Comparison of ENCODE assay signal across 14 cellular contexts in the genomic region with DNA sequence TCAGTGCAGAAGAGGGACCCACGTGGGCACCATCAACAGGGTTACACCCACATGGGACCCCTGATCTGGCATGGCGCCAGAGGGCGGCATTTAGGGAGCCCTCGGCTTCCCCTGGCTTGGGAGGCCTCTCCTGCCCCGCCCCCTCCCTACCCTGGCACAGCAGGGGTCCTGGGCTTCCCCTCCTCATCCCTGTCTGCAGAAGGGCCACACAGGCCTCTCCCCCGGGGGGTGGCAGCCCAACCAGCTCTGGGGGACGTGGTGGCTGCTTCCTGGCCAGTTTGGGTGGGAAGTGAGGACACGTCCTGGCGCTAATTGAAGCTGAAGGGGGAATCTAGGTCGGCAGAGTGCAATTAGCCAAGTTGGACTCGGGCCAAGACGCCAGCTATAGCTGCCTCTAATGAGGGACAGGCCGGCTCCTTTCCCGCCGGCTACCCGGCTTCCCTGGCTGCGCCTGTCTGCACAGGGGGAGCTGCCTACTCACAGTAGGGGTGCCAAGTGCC.
DNase-seq lines count a peak whose midpoint lies in the region; ATAC-seq and TF ChIP-seq lines count a peak whose summit lies in the region.
"Had no signal": no experiment of that assay in that cellular context is flagged by ENCODE, and none has a peak within 500 bp of the region (broad histone marks: within the 10 kb centered on the region; RNA-seq: fewer than 3 reads in every experiment).

No MANE protein-coding gene starts in this region.

- H3K27ac ChIP-seq in esophagus muscularis mucosa (replicated peaks in 1 of 4) (peak overlapping the region; percentile 64 to 77 (median 72)), gastrocnemius medialis (peak overlapping the region; percentile 46 to 65 (median 54))
- H3K27ac ChIP-seq in CD4-positive, alpha-beta memory T cell (ENCODE audit: low read depth, low read length): no peak overlapping the region
- H3K27ac ChIP-seq: cardiac muscle cell, PC-9 had no signal

- H3K36me3 ChIP-seq in esophagus muscularis mucosa: peaks cover 19 to 64% (median 45%) of the 10 kb centered on the region in 4 donors
- peaks cover 0 to 33% of the 10 kb centered on the region in 2 donors for H3K36me3 ChIP-seq in gastrocnemius medialis
- H3K36me3 ChIP-seq in CD4-positive, alpha-beta memory T cell (ENCODE audit: insufficient read depth, low read length): no peaks in the 10 kb centered on the region

- peak; percentile 66 for DNase-seq in G401 (ENCODE audit: low spot score)
- DNase-seq in NCI-H345 (lab: John Stamatoyannopoulos, UW): peak; percentile 67
- no peak for DNase-seq in esophagus muscularis mucosa (ENCODE audit: extremely low spot score)
- DNase-seq in gastrocnemius medialis: no peak
- DNase-seq in CD4-positive, alpha-beta memory T cell: no peak
- no peak for DNase-seq in UCSD-AML1 (lab: John Stamatoyannopoulos, UW; ENCODE audit: unreplicated experiment)
- no peak for DNase-seq in stimulated activated CD4-positive, alpha-beta T cell treated with anti-CD3 and anti-CD28 coated beads, Interleukin-4, amount 100 ng/mL, for 1 hour
- DNase-seq: CD8-positive, alpha-beta memory T cell; left lung; PC-9 had no signal

- TF ChIP-seq CTCF in esophagus muscularis mucosa (IDR thresholded peaks at IDR 0.05) (no peak), gastrocnemius medialis (IDR thresholded peaks at IDR 0.05 in 4 of 5, conservative IDR thresholded peaks at IDR 0.05 in 1 of 5) (no peak)

- H3K27me3 Mint-ChIP-seq in CD4-positive, alpha-beta memory T cell: no peaks in the 10 kb centered on the region
- H3K27me3 Mint-ChIP-seq: CD8-positive, alpha-beta memory T cell; IgD-negative memory B cell had no signal

- intact Hi-C loops in esophagus muscularis mucosa (cut with DNase I): no loop called here
- intact Hi-C loops in gastrocnemius medialis (cut with DNase I; ENCODE audit: low total_unique reads): loop anchor here (2.0 kb wide), 1 partner anchor 17 kb away; no protein-coding TSS in a partner anchor
- intact Hi-C loops in CD4-positive, alpha-beta memory T cell (cut with micrococcal nuclease): no loop called here

- H3K36me3 Mint-ChIP-seq in CD4-positive, alpha-beta memory T cell: no peaks in the 10 kb centered on the region
- H3K36me3 Mint-ChIP-seq: IgD-negative memory B cell had no signal

- H3K27me3 ChIP-seq in esophagus muscularis mucosa (no peaks in the 10 kb centered on the region), gastrocnemius medialis (no peaks in the 10 kb centered on the region)
- H3K27me3 ChIP-seq in CD4-positive, alpha-beta memory T cell (ENCODE audit: insufficient read depth, low read length): no peaks in the 10 kb centered on the region

- peak overlapping the region in 2 of 8 donors; percentile 20 to 22 for H3K4me3 Mint-ChIP-seq in CD4-positive, alpha-beta memory T cell
- H3K4me3 Mint-ChIP-seq: CD8-positive, alpha-beta memory T cell; IgD-negative memory B cell had no signal

- TF ChIP-seq EP300 in esophagus muscularis mucosa (IDR thresholded peaks at IDR 0.05): no peak

- no peaks in the 10 kb centered on the region for H3K9me3 Mint-ChIP-seq in CD4-positive, alpha-beta memory T cell
- H3K9me3 Mint-ChIP-seq: CD8-positive, alpha-beta memory T cell; IgD-negative memory B cell had no signal

- H3K9me3 ChIP-seq in esophagus muscularis mucosa: no peaks in the 10 kb centered on the region
- no peaks in the 10 kb centered on the region for H3K9me3 ChIP-seq in gastrocnemius medialis
- no peaks in the 10 kb centered on the region for H3K9me3 ChIP-seq in CD4-positive, alpha-beta memory T cell (ENCODE audit: control insufficient read depth in 1 of 2, low read length in 2 of 2)
- H3K9me3 ChIP-seq: left lung had no signal

- 44% methylated on average over 13 of the region's 17 CpGs for WGBS in esophagus muscularis mucosa

- CTCF ChIA-PET in CD4-positive, alpha-beta memory T cell (lab: Charles Lee; ENCODE audit: partially characterized antibody): no interaction called here

- TF ChIP-seq POLR2A in esophagus muscularis mucosa (IDR thresholded peaks at IDR 0.05; ENCODE audit: low read depth) (no peak), gastrocnemius medialis (IDR thresholded peaks at IDR 0.05) (no peak)

- H3K4me3 ChIP-seq in esophagus muscularis mucosa (no peak overlapping the region), gastrocnemius medialis (no peak overlapping the region)
- no peak overlapping the region for H3K4me3 ChIP-seq in CD4-positive, alpha-beta memory T cell (ENCODE audit: low read length in 2 of 2)
- H3K4me3 ChIP-seq: cardiac muscle cell, left lung, PC-9 had no signal

- in situ Hi-C loops in G401 (cut with HindIII; ENCODE audit: low sequenced_read_pairs): no loop called here
- in situ Hi-C loops in gastrocnemius medialis (cut with MboI; ENCODE audit: low sequenced_read_pairs in 4 of 4): no loop called here

- POLR2A ChIA-PET in CD4-positive, alpha-beta memory T cell (lab: Charles Lee; ENCODE audit: partially characterized antibody): no interaction called here

- ATAC-seq in gastrocnemius medialis (no peak), GM18909 (IDR thresholded peaks at IDR 0.05; ENCODE audit: poor library complexity, unreplicated experiment) (no peak)
- ATAC-seq: left lung had no signal

- peaks cover 0 to 10% (median under 1%) of the 10 kb centered on the region in 4 donors for H3K4me1 Mint-ChIP-seq in CD4-positive, alpha-beta memory T cell
- H3K4me1 Mint-ChIP-seq: IgD-negative memory B cell had no signal

- peak overlapping the region in 1 of 7 donors; percentile 29 for H3K27ac Mint-ChIP-seq in CD4-positive, alpha-beta memory T cell
- H3K27ac Mint-ChIP-seq: progenitor cell of endocrine pancreas had no signal

- H3K4me1 ChIP-seq in esophagus muscularis mucosa (peaks cover 22 to 60% (median 48%) of the 10 kb centered on the region in 4 donors), gastrocnemius medialis (peaks cover 22 to 32% of the 10 kb centered on the region in 2 donors)
- H3K4me1 ChIP-seq in CD4-positive, alpha-beta memory T cell (ENCODE audit: insufficient read depth, low read length): peaks cover 6% of the 10 kb centered on the region

Comparison
In these comparisons a context has a peak if more than half of its experiments do, and no peak if none do; other contexts are left out.
1. DNase-seq: peak in G401 (single experiment) and NCI-H345 (single experiment); none in esophagus muscularis mucosa (single experiment), gastrocnemius medialis (0 of 2), CD4-positive, alpha-beta memory T cell (0 of 5), UCSD-AML1 (single experiment) and stimulated activated CD4-positive, alpha-beta T cell treated with anti-CD3 and anti-CD28 coated beads, Interleukin-4, amount 100 ng/mL, for 1 hour (single experiment).